1 cellular context compared by ENCODE assay signal in genomic region chr1:151968791-151969399, GRCh38.
TF ChIP-seq lines count a peak whose summit lies in the region.

No MANE protein-coding gene starts in this region.

TF ChIP-seq in HEK293, 187 proteins besides CTCF, POLR2A, EP300 and RAD21 (continued from another document):
- TF ChIP-seq, protein P1, sequence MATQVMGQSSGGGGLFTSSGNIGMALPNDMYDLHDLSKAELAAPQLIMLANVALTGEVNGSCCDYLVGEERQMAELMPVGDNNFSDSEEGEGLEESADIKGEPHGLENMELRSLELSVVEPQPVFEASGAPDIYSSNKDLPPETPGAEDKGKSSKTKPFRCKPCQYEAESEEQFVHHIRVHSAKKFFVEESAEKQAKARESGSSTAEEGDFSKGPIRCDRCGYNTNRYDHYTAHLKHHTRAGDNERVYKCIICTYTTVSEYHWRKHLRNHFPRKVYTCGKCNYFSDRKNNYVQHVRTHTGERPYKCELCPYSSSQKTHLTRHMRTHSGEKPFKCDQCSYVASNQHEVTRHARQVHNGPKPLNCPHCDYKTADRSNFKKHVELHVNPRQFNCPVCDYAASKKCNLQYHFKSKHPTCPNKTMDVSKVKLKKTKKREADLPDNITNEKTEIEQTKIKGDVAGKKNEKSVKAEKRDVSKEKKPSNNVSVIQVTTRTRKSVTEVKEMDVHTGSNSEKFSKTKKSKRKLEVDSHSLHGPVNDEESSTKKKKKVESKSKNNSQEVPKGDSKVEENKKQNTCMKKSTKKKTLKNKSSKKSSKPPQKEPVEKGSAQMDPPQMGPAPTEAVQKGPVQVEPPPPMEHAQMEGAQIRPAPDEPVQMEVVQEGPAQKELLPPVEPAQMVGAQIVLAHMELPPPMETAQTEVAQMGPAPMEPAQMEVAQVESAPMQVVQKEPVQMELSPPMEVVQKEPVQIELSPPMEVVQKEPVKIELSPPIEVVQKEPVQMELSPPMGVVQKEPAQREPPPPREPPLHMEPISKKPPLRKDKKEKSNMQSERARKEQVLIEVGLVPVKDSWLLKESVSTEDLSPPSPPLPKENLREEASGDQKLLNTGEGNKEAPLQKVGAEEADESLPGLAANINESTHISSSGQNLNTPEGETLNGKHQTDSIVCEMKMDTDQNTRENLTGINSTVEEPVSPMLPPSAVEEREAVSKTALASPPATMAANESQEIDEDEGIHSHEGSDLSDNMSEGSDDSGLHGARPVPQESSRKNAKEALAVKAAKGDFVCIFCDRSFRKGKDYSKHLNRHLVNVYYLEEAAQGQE (tag by site-specific recombination; IDR thresholded peaks at IDR 0.05) = no peak
